14 cellular contexts compared by ENCODE assay signal in genomic region chr3:182605882-182606611, GRCh38.
"Had no signal": no experiment of that assay in that cellular context is flagged by ENCODE, and none has a peak within 500 bp of the region (broad histone marks: within the 10 kb centered on the region; RNA-seq: fewer than 3 reads in every experiment).

No MANE protein-coding gene starts in this region.

- H3K9me3 Mint-ChIP-seq: activated CD4-positive, alpha-beta memory T cell treated with anti-CD3 and anti-CD28 coated beads, Interleukin-2, amount 10 ng/mL, durations not matched to agents 7 days and 5 days; activated T-cell treated with anti-CD3 and anti-CD28 coated beads, Interleukin-2, amount 50 U/mL, for 72 hours; neural progenitor cell had no signal

- H3K4me1 Mint-ChIP-seq: activated CD4-positive, alpha-beta memory T cell treated with anti-CD3 and anti-CD28 coated beads, Interleukin-2, amount 10 ng/mL, durations not matched to agents 7 days and 5 days; activated CD4-positive, alpha-beta T cell treated with anti-CD3 and anti-CD28 coated beads for 36 hours had no signal

- DNase-seq: activated CD4-positive, alpha-beta memory T cell treated with anti-CD3 and anti-CD28 coated beads, Interleukin-2, amount 10 ng/mL, durations not matched to agents 7 days and 5 days; activated CD4-positive, alpha-beta T cell treated with anti-CD3 and anti-CD28 coated beads for 36 hours; activated T-cell treated with anti-CD3 and anti-CD28 coated beads, Interleukin-2, amount 50 U/mL, for 72 hours; aorta; foreskin keratinocyte; head of caudate nucleus; left ventricle myocardium superior; posterior cingulate gyrus; right cardiac atrium; stimulated activated CD4-positive, alpha-beta T cell treated with anti-CD3 and anti-CD28 coated beads, Interleukin-1b, Interleukin-23, amount 100 ng/mL, for 48 hours; stimulated activated naive CD4-positive, alpha-beta T cell treated with Interleukin-2 at 50 U/mL for 16 hours; T-helper 9 cell had no signal

- H3K9me3 ChIP-seq: suprapubic skin had no signal

- H3K4me3 Mint-ChIP-seq: activated CD4-positive, alpha-beta memory T cell treated with anti-CD3 and anti-CD28 coated beads, Interleukin-2, amount 10 ng/mL, durations not matched to agents 7 days and 5 days; activated CD4-positive, alpha-beta T cell treated with anti-CD3 and anti-CD28 coated beads for 36 hours; activated T-cell treated with anti-CD3 and anti-CD28 coated beads, Interleukin-2, amount 50 U/mL, for 72 hours; neural progenitor cell had no signal

- ATAC-seq: activated CD4-positive, alpha-beta T cell treated with anti-CD3 and anti-CD28 coated beads for 36 hours; activated T-cell treated with anti-CD3 and anti-CD28 coated beads, Interleukin-2, amount 50 U/mL, for 72 hours; foreskin keratinocyte; left ventricle myocardium superior; right cardiac atrium had no signal

- H3K4me3 ChIP-seq: neural progenitor cell, suprapubic skin had no signal

- H3K36me3 ChIP-seq: neural progenitor cell, suprapubic skin had no signal

- H3K27me3 ChIP-seq: foreskin keratinocyte, neural progenitor cell, suprapubic skin had no signal

- H3K27ac Mint-ChIP-seq: activated CD4-positive, alpha-beta memory T cell treated with anti-CD3 and anti-CD28 coated beads, Interleukin-2, amount 10 ng/mL, durations not matched to agents 7 days and 5 days; activated CD4-positive, alpha-beta T cell treated with anti-CD3 and anti-CD28 coated beads for 36 hours; activated T-cell treated with anti-CD3 and anti-CD28 coated beads, Interleukin-2, amount 50 U/mL, for 72 hours; neural progenitor cell had no signal

- H3K36me3 Mint-ChIP-seq: neural progenitor cell had no signal

- H3K27ac ChIP-seq: foreskin keratinocyte, neural progenitor cell, suprapubic skin had no signal
